Comparison of ENCODE assay signal across 1 cellular context in genomic region chr3:58021072-58021959, GRCh38.
TF ChIP-seq lines count a peak whose summit lies in the region.

No MANE protein-coding gene starts in this region.

TF ChIP-seq in HepG2, 621 proteins besides CTCF, POLR2A, EP300 and RAD21 (continued from another document):
- TF ChIP-seq ZNF317 (CRISPR knock-in tag; IDR thresholded peaks at IDR 0.05) = 0 out of 2 replicates have a peak, but pooled peaks have one; percentile 8
- TF ChIP-seq ZNF275 (CRISPR knock-in tag; IDR thresholded peaks at IDR 0.05; ENCODE audit: borderline replicate concordance) = no peak
- TF ChIP-seq MAZ (IDR thresholded peaks at IDR 0.05; ENCODE audit: borderline replicate concordance, low read depth, low read length) = no peak
- TF ChIP-seq MAZ (CRISPR knock-in tag; IDR thresholded peaks at IDR 0.05; ENCODE audit: low read depth) = no peak
- TF ChIP-seq PREB (CRISPR knock-in tag; IDR thresholded peaks at IDR 0.05) = no peak
- no peak for TF ChIP-seq CREB1 (IDR thresholded peaks at IDR 0.05)
- peak; percentile 47; the same call in 1 of the 2 replicates for TF ChIP-seq CREB1 (CRISPR knock-in tag; IDR thresholded peaks at IDR 0.05)
- no peak for TF ChIP-seq ZNF879 (CRISPR knock-in tag; IDR thresholded peaks at IDR 0.05)
- no peak for TF ChIP-seq ZNF496 (CRISPR knock-in tag; IDR thresholded peaks at IDR 0.05; ENCODE audit: insufficient replicate concordance)
- TF ChIP-seq ZNF792 (CRISPR knock-in tag; IDR thresholded peaks at IDR 0.05) = no peak; the same call in 1 of the 2 replicates
- peak; percentile 58; the same call in 1 of the 2 replicates for TF ChIP-seq PPARG (CRISPR knock-in tag; conservative IDR thresholded peaks at IDR 0.05)
- TF ChIP-seq SIX1 (CRISPR knock-in tag; IDR thresholded peaks at IDR 0.05; ENCODE audit: borderline replicate concordance) = peak; percentile 79; the same call in 1 of the 2 replicates
- peak; percentile 60; the same call in 1 of the 2 replicates for TF ChIP-seq MED13 (CRISPR knock-in tag; IDR thresholded peaks at IDR 0.05)
- TF ChIP-seq SMC3 (IDR thresholded peaks at IDR 0.05; ENCODE audit: low read length) = no peak
- TF ChIP-seq MEF2D (CRISPR knock-in tag; IDR thresholded peaks at IDR 0.05) = peak; percentile 86; the same call in 1 of the 2 replicates
- TF ChIP-seq FOXP1 (IDR thresholded peaks at IDR 0.05) = no peak
- peak; percentile 63; the same call in 1 of the 2 replicates for TF ChIP-seq FOXP1 (CRISPR knock-in tag; IDR thresholded peaks at IDR 0.05)
- peak; percentile 94 for TF ChIP-seq SALL1 (CRISPR knock-in tag; IDR thresholded peaks at IDR 0.05)
- no peak for TF ChIP-seq HMGXB3 (CRISPR knock-in tag; IDR thresholded peaks at IDR 0.05; ENCODE audit: borderline replicate concordance)
- no peak for TF ChIP-seq ZNF124 (CRISPR knock-in tag; IDR thresholded peaks at IDR 0.05)
- no peak for TF ChIP-seq RFX5 (IDR thresholded peaks at IDR 0.05; ENCODE audit: low read depth, low read length)
- no peak for TF ChIP-seq MLX (CRISPR knock-in tag; IDR thresholded peaks at IDR 0.05)
- TF ChIP-seq ARNT2 (CRISPR knock-in tag; IDR thresholded peaks at IDR 0.05; ENCODE audit: low read depth) = no peak
- peak; percentile 72; the same call in 1 of the 2 replicates for TF ChIP-seq RCOR2 (CRISPR knock-in tag; IDR thresholded peaks at IDR 0.05)
- TF ChIP-seq RFXAP (CRISPR knock-in tag; IDR thresholded peaks at IDR 0.05; ENCODE audit: borderline replicate concordance) = peak; percentile 30; the same call in 1 of the 2 replicates
- TF ChIP-seq DRAP1 (CRISPR knock-in tag; IDR thresholded peaks at IDR 0.05) = no peak
- TF ChIP-seq SP2 (CRISPR knock-in tag; IDR thresholded peaks at IDR 0.05) = 0 out of 2 replicates have a peak, but pooled peaks have one; percentile 24
- TF ChIP-seq NR2C2 (CRISPR knock-in tag; IDR thresholded peaks at IDR 0.05; ENCODE audit: borderline replicate concordance) = peak; percentile 54; the same call in 1 of the 2 replicates
- TF ChIP-seq ZFP91 (CRISPR knock-in tag; IDR thresholded peaks at IDR 0.05; ENCODE audit: borderline replicate concordance) = peak; percentile 33; the same call in 1 of the 2 replicates
- peak; percentile 99 for TF ChIP-seq ZBTB7B (CRISPR knock-in tag; IDR thresholded peaks at IDR 0.05)
- no peak for TF ChIP-seq TP53 (CRISPR knock-in tag; conservative IDR thresholded peaks at IDR 0.05)
- TF ChIP-seq DPF2 (CRISPR knock-in tag; IDR thresholded peaks at IDR 0.05; ENCODE audit: borderline replicate concordance, low read depth) = peak; percentile 86
- TF ChIP-seq ZNF550 (CRISPR knock-in tag; IDR thresholded peaks at IDR 0.05; ENCODE audit: borderline replicate concordance) = no peak
- peak; percentile 21 for TF ChIP-seq ZNF781 (CRISPR knock-in tag; IDR thresholded peaks at IDR 0.05; ENCODE audit: borderline replicate concordance, not compliant biosample characterization)
- no peak for TF ChIP-seq ARHGAP35 (CRISPR knock-in tag; IDR thresholded peaks at IDR 0.05; ENCODE audit: borderline replicate concordance)
- TF ChIP-seq ZNF75D (CRISPR knock-in tag; IDR thresholded peaks at IDR 0.05; ENCODE audit: borderline replicate concordance) = no peak
- TF ChIP-seq NONO (IDR thresholded peaks at IDR 0.05) = no peak
- peak; percentile 70 for TF ChIP-seq NONO (CRISPR knock-in tag; conservative IDR thresholded peaks at IDR 0.05)
- no peak for TF ChIP-seq CAMTA2 (CRISPR knock-in tag; IDR thresholded peaks at IDR 0.05; ENCODE audit: borderline replicate concordance)
- TF ChIP-seq ZSCAN31 (CRISPR knock-in tag; IDR thresholded peaks at IDR 0.05; ENCODE audit: low read depth) = peak; percentile 50; the same call in 1 of the 2 replicates
- 0 out of 2 replicates have a peak, but pooled peaks have one; percentile 42 for TF ChIP-seq AKAP8 (CRISPR knock-in tag; IDR thresholded peaks at IDR 0.05)
- TF ChIP-seq GZF1 (CRISPR knock-in tag; IDR thresholded peaks at IDR 0.05) = 0 out of 2 replicates have a peak, but pooled peaks have one; percentile 44
- peak; percentile 90 for TF ChIP-seq ZFX (CRISPR knock-in tag; IDR thresholded peaks at IDR 0.05; ENCODE audit: low read depth)
- no peak for TF ChIP-seq ZNF773 (CRISPR knock-in tag; IDR thresholded peaks at IDR 0.05; ENCODE audit: borderline replicate concordance)
- TF ChIP-seq FOXJ3 (CRISPR knock-in tag; IDR thresholded peaks at IDR 0.05; ENCODE audit: borderline replicate concordance) = peak; percentile 72; the same call in 1 of the 2 replicates
- TF ChIP-seq FOSL2 (CRISPR knock-in tag; IDR thresholded peaks at IDR 0.05) = peak; percentile 48
- no peak for TF ChIP-seq KAT2B (IDR thresholded peaks at IDR 0.05; ENCODE audit: borderline replicate concordance, low read depth, low read length)
- TF ChIP-seq ZNF629 (CRISPR knock-in tag; conservative IDR thresholded peaks at IDR 0.05) = 0 out of 2 replicates have a peak, but pooled peaks have one; percentile 51
- TF ChIP-seq ZNF646 (CRISPR knock-in tag; IDR thresholded peaks at IDR 0.05) = peak; percentile 33; the same call in 1 of the 2 replicates
